Comparison of ENCODE assay signal across 11 cellular contexts in genomic region chr2:199914372-199914958, GRCh38. TPM values are rescaled to one million over a fixed set of nuclear protein-coding genes. Genes with fewer than 3 reads are reported as not detected.
A peak's percentile ranks its signal among the peaks of the same experiment; 100 is the strongest.
DNase-seq lines count a peak whose midpoint lies in the region; ATAC-seq, FAIRE-seq and TF ChIP-seq lines count a peak whose summit lies in the region.
"Had no signal": no experiment of that assay in that cellular context is flagged by ENCODE, and none has a peak within 500 bp of the region (broad histone marks: within the 10 kb centered on the region; RNA-seq: fewer than 3 reads in every experiment).

No MANE protein-coding gene starts in this region.

- H3K27ac Mint-ChIP-seq in Caco-2 (ENCODE audit: unreplicated experiment), result no peak overlapping the region
- peak overlapping the region; percentile 4 to 18 for H3K27ac Mint-ChIP-seq in natural killer cell treated with Interleukin-12 subunit alpha and Interleukin-12 subunit beta and Interleukin-15 and Interleukin-18, amount 100 ng/mL, for 72 hours

- H3K4me1 ChIP-seq in Caco-2 (peaks cover 12% of the 10 kb centered on the region), Loucy (ENCODE audit: insufficient read depth, low read length, poor library complexity, severe bottlenecking) (peaks cover 24% of the 10 kb centered on the region), K562 (replicated peaks in 1 of 2; ENCODE audit: control insufficient read depth in 2 of 2, insufficient read depth in 2 of 2, low read length in 2 of 2) (peaks cover 3 to 10% of the 10 kb centered on the region in 2 experiments; a peak in 3 of 5 replicates)

- no peak overlapping the region for H2AFZ ChIP-seq in Loucy (ENCODE audit: low read length)
- H2AFZ ChIP-seq in K562 (ENCODE audit: low read depth, low read length), result no peak overlapping the region

- WGBS in K562 (ENCODE audit: insufficient coverage, low coverage, missing lambda C conversion rate), result 60% methylated on average over 2 of the region's 2 CpGs

- no peaks in the 10 kb centered on the region for H3F3A ChIP-seq in Loucy (ENCODE audit: low read depth)

- no peaks in the 10 kb centered on the region for H3K27me3 Mint-ChIP-seq in Caco-2 (ENCODE audit: insufficient read depth, unreplicated experiment)
- no peaks in the 10 kb centered on the region for H3K27me3 Mint-ChIP-seq in natural killer cell treated with Interleukin-12 subunit alpha and Interleukin-12 subunit beta and Interleukin-15 and Interleukin-18, amount 100 ng/mL, for 72 hours

- BruUV-seq in Caco-2 (replicated peaks; lab: Mats Ljungman, UMichigan) (no TSS peak), K562 (replicated peaks; lab: Mats Ljungman, UMichigan) (no TSS peak)

- H3K4me2 ChIP-seq in Loucy (ENCODE audit: low read depth, low read length, poor library complexity, severe bottlenecking) (peak overlapping the region; percentile 92), K562 (ENCODE audit: insufficient read depth, low read length) (peak overlapping the region; percentile 24; the same call in 1 of the 2 replicates)

- H3K9me2 ChIP-seq in Loucy (replicated peaks; ENCODE audit: low read depth, low read length), result no peaks in the 10 kb centered on the region

- H3K4me1 Mint-ChIP-seq in Caco-2 (ENCODE audit: low read depth, unreplicated experiment), result peaks cover 23% of the 10 kb centered on the region
- H3K4me1 Mint-ChIP-seq in natural killer cell treated with Interleukin-12 subunit alpha and Interleukin-12 subunit beta and Interleukin-15 and Interleukin-18, amount 100 ng/mL, for 72 hours (ENCODE audit: low read depth in 2 of 2), result peaks cover 24 to 31% of the 10 kb centered on the region in 2 donors

- H3K79me2 ChIP-seq in Loucy (ENCODE audit: insufficient read depth, low read length), result peaks cover 85% of the 10 kb centered on the region
- H3K79me2 ChIP-seq in K562 (ENCODE audit: control insufficient read depth, insufficient read depth, low read length), result peaks cover 73% of the 10 kb centered on the region

- no peak for TF ChIP-seq EP300 in K562 (IDR thresholded peaks at IDR 0.05; ENCODE audit: low read length)

- CTCF ChIA-PET in Caco-2 (lab: Charles Lee), result no interaction called here
- CTCF ChIA-PET in K562 (lab: Yijun Ruan, JAX; ENCODE audit: low intra/inter-chr PET ratio), result no interaction called here

- TF ChIP-seq CTCF in Caco-2 (IDR thresholded peaks at IDR 0.05; ENCODE audit: insufficient read depth in 1 of 2, low read depth in 1 of 2, low read length in 1 of 2, severe bottlenecking in 1 of 2, unreplicated experiment in 1 of 2) (no peak), Loucy (conservative IDR thresholded peaks at IDR 0.05; ENCODE audit: low read length) (no peak), K562 (IDR thresholded peaks at IDR 0.05 in 2 of 3, conservative IDR thresholded peaks at IDR 0.05 in 1 of 3; ENCODE audit: insufficient read depth in 2 of 3, low read depth in 1 of 3, low read length in 3 of 3) (no peak)

- POLR2A ChIA-PET in Caco-2 (lab: Charles Lee) (no interaction called here), K562 (lab: Yijun Ruan, JAX) (no interaction called here)

- H3K9ac ChIP-seq in Loucy (ENCODE audit: low read depth, low read length, poor library complexity, severe bottlenecking), result peak overlapping the region; percentile 64
- H3K9ac ChIP-seq in K562 (ENCODE audit: insufficient read depth in 1 of 2, low read depth in 2 of 2, low read length in 2 of 2), result no peak overlapping the region

- H3K36me3 ChIP-seq in Caco-2 (ENCODE audit: control insufficient read depth, insufficient read depth, low read length) (peaks cover 1% of the 10 kb centered on the region; the same call in 1 of the 2 replicates), Loucy (ENCODE audit: insufficient read depth, low read length) (peaks cover 38% of the 10 kb centered on the region; the same call in 1 of the 2 replicates), K562 (ENCODE audit: control insufficient read depth, insufficient read depth, low read length) (peaks cover 52% of the 10 kb centered on the region)
- H3K36me3 ChIP-seq: cardiac muscle cell had no signal

- intact Hi-C loops in Caco-2 (cut with micrococcal nuclease; ENCODE audit: unreplicated experiment), result no loop called here
- intact Hi-C loops in K562 (cut with micrococcal nuclease), result no loop called here

- no peak for ATAC-seq in K562
- ATAC-seq in natural killer cell treated with Interleukin-12 subunit alpha and Interleukin-12 subunit beta and Interleukin-15 and Interleukin-18, amount 100 ng/mL, for 72 hours, result no peak

- H3K27me3 ChIP-seq in Caco-2 (replicated peaks; ENCODE audit: control insufficient read depth, insufficient read depth, low read length) (no peaks in the 10 kb centered on the region), Loucy (ENCODE audit: insufficient read depth, low read length, poor library complexity, severe bottlenecking) (no peaks in the 10 kb centered on the region), K562 (ENCODE audit: control insufficient read depth in 2 of 2, insufficient read depth in 2 of 2, low read length in 2 of 2) (no peaks in the 10 kb centered on the region)
- H3K27me3 ChIP-seq: cardiac muscle cell had no signal

- H4K20me1 ChIP-seq in Loucy (ENCODE audit: insufficient read depth, low read length, poor library complexity, severe bottlenecking), result peaks cover 43% of the 10 kb centered on the region
- H4K20me1 ChIP-seq in K562 (replicated peaks; ENCODE audit: control insufficient read depth, insufficient read depth, low read length), result no peaks in the 10 kb centered on the region

- in situ Hi-C loops in K562 (cut with MboI), result no loop called here

- no peaks in the 10 kb centered on the region for H3K9me3 Mint-ChIP-seq in Caco-2 (ENCODE audit: unreplicated experiment)
- no peaks in the 10 kb centered on the region for H3K9me3 Mint-ChIP-seq in natural killer cell treated with Interleukin-12 subunit alpha and Interleukin-12 subunit beta and Interleukin-15 and Interleukin-18, amount 100 ng/mL, for 72 hours

- no peak for TF ChIP-seq RAD21 in K562 (CRISPR knock-in tag; conservative IDR thresholded peaks at IDR 0.05 in 1 of 2, IDR thresholded peaks at IDR 0.05 in 1 of 2)

- TF ChIP-seq POLR2A in K562 (conservative IDR thresholded peaks at IDR 0.05), result no peak

- peak overlapping the region; percentile 28 for H3K4me3 Mint-ChIP-seq in Caco-2 (ENCODE audit: unreplicated experiment)
- peak overlapping the region; percentile 41 for H3K4me3 Mint-ChIP-seq in natural killer cell treated with Interleukin-12 subunit alpha and Interleukin-12 subunit beta and Interleukin-15 and Interleukin-18, amount 100 ng/mL, for 72 hours

- no peak for FAIRE-seq in K562 (lab: Jason Lieb, UNC)

- DNase-seq in Caco-2 (no peak), K562 (ENCODE audit: extremely low read depth in 1 of 4, low spot score in 3 of 4) (no peak), hippocampal formation (lab: John Stamatoyannopoulos, UW) (no peak), NCI-H446 (lab: John Stamatoyannopoulos, UW) (no peak)
- no peak for DNase-seq in natural killer cell treated with Interleukin-12 subunit alpha and Interleukin-12 subunit beta and Interleukin-15 and Interleukin-18, amount 100 ng/mL, for 72 hours (ENCODE audit: low spot score)
- no peak for DNase-seq in stimulated activated CD4-positive, alpha-beta T cell treated with anti-CD3 and anti-CD28 coated beads, Interleukin-4, amount 100 ng/mL, for 24 hours
- DNase-seq: NCI-H510A treated with DMSO at 0.1 percent for 48 hours, WERI-Rb-1 had no signal

- H3K27ac ChIP-seq in K562 (ENCODE audit: extremely low read depth, low read depth, low read length), result no peak overlapping the region
- H3K27ac ChIP-seq: cardiac muscle cell, HL-60, WERI-Rb-1 had no signal

- peaks cover 53% of the 10 kb centered on the region for H3K36me3 Mint-ChIP-seq in Caco-2 (ENCODE audit: insufficient read depth, unreplicated experiment)
- H3K36me3 Mint-ChIP-seq in natural killer cell treated with Interleukin-12 subunit alpha and Interleukin-12 subunit beta and Interleukin-15 and Interleukin-18, amount 100 ng/mL, for 72 hours, result peaks cover 26% of the 10 kb centered on the region

- no peaks in the 10 kb centered on the region for H3K9me1 ChIP-seq in K562 (ENCODE audit: control insufficient read depth, insufficient read depth, low read length)

- H3K4me3 ChIP-seq in Caco-2 (ENCODE audit: low read depth, low read length) (no peak overlapping the region), Loucy (ENCODE audit: low read length, poor library complexity, severe bottlenecking) (peak overlapping the region; percentile 74), K562 (no peak overlapping the region)
- H3K4me3 ChIP-seq: cardiac muscle cell had no signal

- peaks cover 18% of the 10 kb centered on the region for H3K9me3 ChIP-seq in Caco-2
- H3K9me3 ChIP-seq in Loucy (ENCODE audit: insufficient read depth, low read depth, low read length), result peaks cover 9% of the 10 kb centered on the region; the same call in 1 of the 2 replicates
- peaks cover 14% of the 10 kb centered on the region for H3K9me3 ChIP-seq in K562 (replicated peaks; ENCODE audit: control insufficient read depth, insufficient read depth, low read depth, low read length)

RNA-seq across cellular contexts. Expression of gene C2orf69, which starts 3.4 kb away (rescaled TPM):
- total RNA-seq in Caco-2 (2022), result 16.6 and 17.1 TPM in 2 replicates
- total RNA-seq in K562 (2011; cell fraction: chromatin; rRNA removed; ENCODE audit: low replicate concordance), result 2.5 and 10.7 TPM in 2 replicates
- total RNA-seq in K562 (2011; cell fraction: nucleolus; rRNA removed), result 2.0 and 3.4 TPM in 2 replicates
- 5.7 and 10.3 TPM in 2 replicates for total RNA-seq in K562 (2011; cell fraction: nucleoplasm; rRNA removed)
- 4.0 and 6.2 TPM in 2 replicates for total RNA-seq in K562 (2014; rRNA removed)
- total RNA-seq in K562 (2014; rRNA removed; fragmentation: Illumina TruSeq; extraction: Trizol), result 9.8 and 10.1 TPM in 2 replicates
- total RNA-seq in K562 (2015; rRNA removed; fragmentation: Illumina TruSeq; extraction: Trizol), result 7.7 and 9.1 TPM in 2 replicates
- total RNA-seq in K562 (2021), result 7.4 and 8.5 TPM in 2 replicates
- polyA plus RNA-seq in K562 (2011; rRNA removed), result 4.7 and 5.7 TPM in 2 replicates
- 2.0 and 3.4 TPM in 2 replicates for polyA plus RNA-seq in K562 (2011; cell fraction: cytosol; rRNA removed)
- 2.2 and 2.6 TPM in 2 replicates for polyA plus RNA-seq in K562 (2011; cell fraction: nucleus; rRNA removed)
- polyA plus RNA-seq in K562 (2012), result 4.5 and 6.5 TPM in 2 replicates
- polyA plus RNA-seq in K562 (2014; fragmentation: Illumina TruSeq; extraction: Trizol), result 5.4 and 6.0 TPM in 2 replicates
- polyA plus RNA-seq in K562 (2014; fragmentation: Nextera tagmentation; extraction: Ambion mirVana), result 1 to 10 TPM; 3.4 to 4.3 TPM
- 4.3 and 4.9 TPM in 2 replicates for polyA plus RNA-seq in K562 (2014; rRNA removed)
- polyA minus RNA-seq in K562 (2011; rRNA and poly(A)+ RNA removed), result 5.1 and 6.6 TPM in 2 replicates
- polyA minus RNA-seq in K562 (2011; cell fraction: cytosol; rRNA and poly(A)+ RNA removed), result 3.3 and 3.6 TPM in 2 replicates
- 5.1 and 6.0 TPM in 2 replicates for polyA minus RNA-seq in K562 (2011; cell fraction: nucleus; rRNA and poly(A)+ RNA removed)
- 10 to 100 TPM; 13.5 to 22.1 TPM for total RNA-seq in natural killer cell treated with Interleukin-12 subunit alpha and Interleukin-12 subunit beta and Interleukin-15 and Interleukin-18, amount 100 ng/mL, for 72 hours

RNA-seq across cellular contexts. Expression of gene TYW5, which starts 40.8 kb away (rescaled TPM):
- total RNA-seq in Caco-2 (2022) (13.9 and 14.5 TPM in 2 replicates), K562 (2014; rRNA removed) (4.7 TPM in 2 replicates), K562 (2014; rRNA removed; fragmentation: Illumina TruSeq; extraction: Trizol) (7.1 TPM in 2 replicates), K562 (2015; rRNA removed; fragmentation: Illumina TruSeq; extraction: Trizol) (7.2 and 7.7 TPM in 2 replicates), K562 (2021) (3.5 and 3.6 TPM in 2 replicates)
- total RNA-seq in K562 (2011; cell fraction: chromatin; rRNA removed; ENCODE audit: low replicate concordance), result 7.7 and 28.3 TPM in 2 replicates
- total RNA-seq in K562 (2011; cell fraction: nucleolus; rRNA removed), result 3.0 and 5.4 TPM in 2 replicates
- total RNA-seq in K562 (2011; cell fraction: nucleoplasm; rRNA removed), result 13.4 and 24.3 TPM in 2 replicates
- polyA plus RNA-seq in K562 (2011; rRNA removed) (4.6 and 5.6 TPM in 2 replicates), K562 (2014; fragmentation: Illumina TruSeq; extraction: Trizol) (3.7 and 4.3 TPM in 2 replicates), K562 (2014; fragmentation: Nextera tagmentation; extraction: Ambion mirVana) (1 to 10 TPM; 4.1 to 4.3 TPM), K562 (2014; rRNA removed) (4.3 and 4.6 TPM in 2 replicates)
- polyA plus RNA-seq in K562 (2011; cell fraction: cytosol; rRNA removed), result 1.00 and 1.9 TPM in 2 replicates
- 6.5 and 6.8 TPM in 2 replicates for polyA plus RNA-seq in K562 (2011; cell fraction: nucleus; rRNA removed)
- polyA plus RNA-seq in K562 (2012), result 2.6 and 3.2 TPM in 2 replicates
- 7.0 and 8.8 TPM in 2 replicates for polyA minus RNA-seq in K562 (2011; rRNA and poly(A)+ RNA removed)
- polyA minus RNA-seq in K562 (2011; cell fraction: cytosol; rRNA and poly(A)+ RNA removed), result 1.6 and 2.2 TPM in 2 replicates
- 7.1 and 10.7 TPM in 2 replicates for polyA minus RNA-seq in K562 (2011; cell fraction: nucleus; rRNA and poly(A)+ RNA removed)
- total RNA-seq in natural killer cell treated with Interleukin-12 subunit alpha and Interleukin-12 subunit beta and Interleukin-15 and Interleukin-18, amount 100 ng/mL, for 72 hours, result 10 to 100 TPM; 10.7 to 13.9 TPM

RNA-seq across cellular contexts. Expression of gene MAIP1, which starts 40.9 kb away (rescaled TPM):
- total RNA-seq in Caco-2 (2022), result 39.4 and 42.1 TPM in 2 replicates
- total RNA-seq in K562 (2011; cell fraction: chromatin; rRNA removed; ENCODE audit: low replicate concordance), result 5.2 and 5.8 TPM in 2 replicates
- total RNA-seq in K562 (2011; cell fraction: nucleolus; rRNA removed), result 10.7 and 11.8 TPM in 2 replicates
- 5.4 and 10.4 TPM in 2 replicates for total RNA-seq in K562 (2011; cell fraction: nucleoplasm; rRNA removed)
- total RNA-seq in K562 (2014; rRNA removed), result 28.8 and 33.6 TPM in 2 replicates
- total RNA-seq in K562 (2014; rRNA removed; fragmentation: Illumina TruSeq; extraction: Trizol), result 24.5 and 34.0 TPM in 2 replicates
- total RNA-seq in K562 (2015; rRNA removed; fragmentation: Illumina TruSeq; extraction: Trizol), result 29.1 and 30.0 TPM in 2 replicates
- total RNA-seq in K562 (2021), result 26.6 and 26.7 TPM in 2 replicates
- polyA plus RNA-seq in K562 (2011; rRNA removed), result 20.4 and 21.8 TPM in 2 replicates
- polyA plus RNA-seq in K562 (2011; cell fraction: cytosol; rRNA removed), result 10.6 and 24.7 TPM in 2 replicates
- polyA plus RNA-seq in K562 (2011; cell fraction: nucleus; rRNA removed), result 5.5 and 6.9 TPM in 2 replicates
- polyA plus RNA-seq in K562 (2012), result 16.4 and 20.2 TPM in 2 replicates
- polyA plus RNA-seq in K562 (2014; fragmentation: Illumina TruSeq; extraction: Trizol), result 20.2 and 20.7 TPM in 2 replicates
- 1 to 10 TPM; 3.6 to 7.9 TPM for polyA plus RNA-seq in K562 (2014; fragmentation: Nextera tagmentation; extraction: Ambion mirVana)
- 17.2 and 30.0 TPM in 2 replicates for polyA plus RNA-seq in K562 (2014; rRNA removed)
- 17.8 and 21.4 TPM in 2 replicates for polyA minus RNA-seq in K562 (2011; rRNA and poly(A)+ RNA removed)
- 16.9 TPM in 2 replicates for polyA minus RNA-seq in K562 (2011; cell fraction: cytosol; rRNA and poly(A)+ RNA removed)
- 10.4 and 13.9 TPM in 2 replicates for polyA minus RNA-seq in K562 (2011; cell fraction: nucleus; rRNA and poly(A)+ RNA removed)
- total RNA-seq in natural killer cell treated with Interleukin-12 subunit alpha and Interleukin-12 subunit beta and Interleukin-15 and Interleukin-18, amount 100 ng/mL, for 72 hours, result 10 to 100 TPM; 21.8 to 33.8 TPM
